Comparison of ENCODE assay signal across 13 cellular contexts in genomic region chr5:136040746-136041415, GRCh38. TPM values are rescaled to one million over a fixed set of nuclear protein-coding genes. Genes with fewer than 3 reads are reported as not detected.
DNase-seq lines count a peak whose midpoint lies in the region; ATAC-seq and TF ChIP-seq lines count a peak whose summit lies in the region.
"Had no signal": no experiment of that assay in that cellular context is flagged by ENCODE, and none has a peak within 500 bp of the region (broad histone marks: within the 10 kb centered on the region; RNA-seq: fewer than 3 reads in every experiment).

No MANE protein-coding gene starts in this region.

- no peak for DNase-seq in left ventricle myocardium superior
- DNase-seq in right atrium auricular region (ENCODE audit: low spot score): no peak
- DNase-seq in PC-3: peak; percentile 66
- peak; percentile 82 for DNase-seq in glomerular visceral epithelial cell (ENCODE audit: extremely low spot score)
- DNase-seq in upper lobe of right lung: no peak
- no peak for DNase-seq in coronary artery (ENCODE audit: low spot score)
- DNase-seq: activated naive CD4-positive, alpha-beta T cell treated with anti-CD3 and anti-CD28 coated beads for 36 hours; central memory CD4-positive, alpha-beta T cell; Karpas-422; mesendoderm; stimulated activated CD4-positive, alpha-beta T cell treated with anti-CD3 and anti-CD28 coated beads, Interleukin-2, amount 100 ng/mL, for 24 hours had no signal

- H3K27ac ChIP-seq in right atrium auricular region: no peak overlapping the region
- H3K27ac ChIP-seq in PC-3 (ENCODE audit: low read length): no peak overlapping the region
- H3K27ac ChIP-seq in upper lobe of right lung: no peak overlapping the region
- H3K27ac ChIP-seq in coronary artery: peak overlapping the region in 1 of 2 donors; percentile 14

- H3K36me3 ChIP-seq in right atrium auricular region: no peaks in the 10 kb centered on the region
- no peaks in the 10 kb centered on the region for H3K36me3 ChIP-seq in PC-3 (ENCODE audit: low read depth, low read length)
- no peaks in the 10 kb centered on the region for H3K36me3 ChIP-seq in upper lobe of right lung

- H3K4me1 ChIP-seq in right atrium auricular region: peaks cover 0 to 67% of the 10 kb centered on the region in 2 donors
- peaks cover 55% of the 10 kb centered on the region for H3K4me1 ChIP-seq in PC-3 (ENCODE audit: insufficient read depth, low read length)
- H3K4me1 ChIP-seq in upper lobe of right lung: peaks cover 19% of the 10 kb centered on the region

- H3K9me3 ChIP-seq in right atrium auricular region (peaks cover 0 to 6% of the 10 kb centered on the region in 2 donors), PC-3 (ENCODE audit: low read length) (no peaks in the 10 kb centered on the region), upper lobe of right lung (no peaks in the 10 kb centered on the region)

- no peaks in the 10 kb centered on the region for H4K20me1 ChIP-seq in PC-3 (ENCODE audit: low read length)

- no peak overlapping the region for H2AFZ ChIP-seq in PC-3 (ENCODE audit: low read length)

- H3K9ac ChIP-seq in PC-3 (ENCODE audit: low read length): no peak overlapping the region

- POLR2A ChIA-PET in PC-3 (lab: Charles Lee; ENCODE audit: unreplicated experiment): no interaction called here

- intact Hi-C loops in left ventricle myocardium superior (cut with micrococcal nuclease) (no loop called here), PC-3 (cut with micrococcal nuclease) (no loop called here), upper lobe of right lung (cut with DNase I) (no loop called here)

- BruUV-seq in PC-3 (replicated peaks; lab: Mats Ljungman, UMichigan): no TSS peak

- no peak overlapping the region for H3K4me3 ChIP-seq in right atrium auricular region
- no peak overlapping the region for H3K4me3 ChIP-seq in PC-3 (ENCODE audit: low read length)
- H3K4me3 ChIP-seq in upper lobe of right lung: no peak overlapping the region
- no peak overlapping the region for H3K4me3 ChIP-seq in coronary artery

- no peaks in the 10 kb centered on the region for H3F3A ChIP-seq in PC-3 (ENCODE audit: low read length, unreplicated experiment)

- no peaks in the 10 kb centered on the region for H3K27me3 ChIP-seq in right atrium auricular region
- H3K27me3 ChIP-seq in PC-3 (ENCODE audit: low read length): no peaks in the 10 kb centered on the region
- H3K27me3 ChIP-seq in upper lobe of right lung: no peaks in the 10 kb centered on the region

- no peaks in the 10 kb centered on the region for H3K9me2 ChIP-seq in PC-3 (replicated peaks; ENCODE audit: low read length)

- TF ChIP-seq CTCF in right atrium auricular region (IDR thresholded peaks at IDR 0.05) (no peak), PC-3 (conservative IDR thresholded peaks at IDR 0.05; ENCODE audit: low read depth, low read length) (no peak), upper lobe of right lung (IDR thresholded peaks at IDR 0.05) (no peak), coronary artery (IDR thresholded peaks at IDR 0.05) (no peak)

- CTCF ChIA-PET in PC-3 (lab: Charles Lee): no interaction called here

- ATAC-seq in left ventricle myocardium superior (peak; percentile 5), PC-3 (0 out of 2 replicates have a peak, but pooled peaks have one; percentile 5), upper lobe of right lung (peak; percentile 47), GM18909 (IDR thresholded peaks at IDR 0.05; ENCODE audit: poor library complexity, unreplicated experiment) (no peak), HG03457 (IDR thresholded peaks at IDR 0.05; ENCODE audit: unreplicated experiment) (no peak)

- no peaks in the 10 kb centered on the region for H3K79me2 ChIP-seq in PC-3 (ENCODE audit: low read length)

- H3K4me2 ChIP-seq in PC-3 (ENCODE audit: low read length): no peak overlapping the region

RNA-seq across cellular contexts. Expression of gene TGFBI, which starts 12.1 kb away (rescaled TPM):
- total RNA-seq in left ventricle myocardium superior: 47.6 TPM
- total RNA-seq in right atrium auricular region: 10 to 100 TPM; 30.4 to 65.0 TPM
- 4.5 and 4.8 TPM in 2 replicates for total RNA-seq in PC-3 (2014; rRNA removed)
- 96.7 TPM for total RNA-seq in upper lobe of right lung
- total RNA-seq: activated naive CD4-positive, alpha-beta T cell treated with anti-CD3 and anti-CD28 coated beads for 36 hours had no signal

Comparison
In these comparisons a context has a peak if more than half of its experiments do, and no peak if none do; other contexts are left out.
1. ATAC-seq: peak in left ventricle myocardium superior (single experiment), PC-3 (single experiment) and upper lobe of right lung (single experiment); none in GM18909 (single experiment) and HG03457 (single experiment).
2. DNase-seq: peak in PC-3 (single experiment) and glomerular visceral epithelial cell (single experiment); none in left ventricle myocardium superior (single experiment), right atrium auricular region (single experiment), upper lobe of right lung (single experiment) and coronary artery (single experiment).